Comparison of ENCODE assay signal across 1 cellular context in genomic region chr7:115676080-115676479, GRCh38.
TF ChIP-seq lines count a peak whose summit lies in the region.

No MANE protein-coding gene starts in this region.

TF ChIP-seq in GM23338, 12 proteins besides CTCF, POLR2A, EP300 and RAD21 (continued from another document):
- no peak for TF ChIP-seq ETS1 (IDR thresholded peaks at IDR 0.05)
- no peak for TF ChIP-seq ZNF114 (CRISPR knock-in tag; IDR thresholded peaks at IDR 0.05)
- no peak for TF ChIP-seq NANOG (IDR thresholded peaks at IDR 0.05; ENCODE audit: borderline replicate concordance)
- TF ChIP-seq CREB1 (CRISPR knock-in tag; IDR thresholded peaks at IDR 0.05; ENCODE audit: low read depth) = no peak
- no peak for TF ChIP-seq STAT1 (IDR thresholded peaks at IDR 0.05; ENCODE audit: unreplicated experiment)
- TF ChIP-seq EZH2phosphoT487 (IDR thresholded peaks at IDR 0.05; ENCODE audit: unreplicated experiment) = no peak
- TF ChIP-seq JUNB (IDR thresholded peaks at IDR 0.05; ENCODE audit: unreplicated experiment) = no peak
- TF ChIP-seq ZNF331 (CRISPR knock-in tag; IDR thresholded peaks at IDR 0.05; ENCODE audit: low read depth) = no peak
- TF ChIP-seq POLR2AphosphoS5 (IDR thresholded peaks at IDR 0.05; ENCODE audit: low read depth) = no peak
